In genomic region chr1:167713330-167714081, GRCh38 we compare ENCODE assay signal across 8 cellular contexts. TPM values are rescaled to one million over a fixed set of nuclear protein-coding genes. Genes with fewer than 3 reads are reported as not detected.
DNase-seq lines count a peak whose midpoint lies in the region; ATAC-seq, FAIRE-seq and TF ChIP-seq lines count a peak whose summit lies in the region.

No MANE protein-coding gene starts in this region.

- peak overlapping the region; percentile 71 for H3K27ac Mint-ChIP-seq in activated B cell treated with CpG ODN at 0.5 μM for 24 hours

- no peak for FAIRE-seq in H54 (lab: Jason Lieb, UNC)
- no peak for FAIRE-seq in urothelium cell line (lab: Jason Lieb, UNC)

- H3K9me3 Mint-ChIP-seq in activated B cell treated with CpG ODN at 0.5 μM for 24 hours: no peaks in the 10 kb centered on the region

- TF ChIP-seq POLR2A in H54 (IDR thresholded peaks at IDR 0.05; ENCODE audit: low read depth, low read length): no peak

- peaks cover 12% of the 10 kb centered on the region for H3K36me3 Mint-ChIP-seq in activated B cell treated with CpG ODN at 0.5 μM for 24 hours (ENCODE audit: low read depth)

- peak overlapping the region; percentile 66 to 88 for H3K27ac ChIP-seq in esophagus (ENCODE audit: low read depth in 2 of 2, low read length in 1 of 2)
- H3K27ac ChIP-seq in neutrophil: peak overlapping the region; percentile 28

- H3K4me3 Mint-ChIP-seq in activated B cell treated with CpG ODN at 0.5 μM for 24 hours: peak overlapping the region; percentile 85

- H3K4me3 ChIP-seq in esophagus (ENCODE audit: low read depth in 1 of 2, low read length in 2 of 2) (peak overlapping the region; percentile 56 to 80), neutrophil (ENCODE audit: low read depth in 1 of 2, low read length in 1 of 2) (peak overlapping the region; percentile 75 to 78)

- intact Hi-C loops in activated B cell treated with CpG ODN at 0.5 μM for 24 hours (cut with micrococcal nuclease): loop anchor here (1.0 to 10.0 kb wide), 6 partner anchors 9 to 1981 kb away; partner anchors contain the start of genes POU2F1 and TIPRL

- H3K27me3 ChIP-seq in esophagus (ENCODE audit: control insufficient read depth in 1 of 2, insufficient read depth in 2 of 2, low read length in 2 of 2) (no peaks in the 10 kb centered on the region), neutrophil (peaks cover 16% of the 10 kb centered on the region)

- H3K36me3 ChIP-seq in esophagus (ENCODE audit: control insufficient read depth in 2 of 2, insufficient read depth in 2 of 2, low read length in 1 of 2) (no peaks in the 10 kb centered on the region), neutrophil (peaks cover 1% of the 10 kb centered on the region)

- H3K9me3 ChIP-seq in esophagus (ENCODE audit: control insufficient read depth in 2 of 2, insufficient read depth in 1 of 2, low read depth in 1 of 2, low read length in 1 of 2) (no peaks in the 10 kb centered on the region), neutrophil (no peaks in the 10 kb centered on the region)

- 21 to 29% methylated on average over 25 to 31 of the region's 31 CpGs for WGBS in esophagus, 2 donors

- ATAC-seq in activated B cell treated with CpG ODN at 0.5 μM for 24 hours (ENCODE audit: low read depth): no peak

- CTCF ChIA-PET in activated B cell treated with CpG ODN at 0.5 μM for 24 hours (lab: Charles Lee): interaction anchor here (1.8 to 5.3 kb wide), 2 partner anchors 25 to 40 kb away, joined by 12 to 17 read pairs; no protein-coding TSS in a partner anchor

- H3K4me1 ChIP-seq in esophagus (ENCODE audit: control insufficient read depth in 2 of 2, insufficient read depth in 2 of 2, low read length in 1 of 2) (peaks cover 0 to 2% of the 10 kb centered on the region in 2 donors), neutrophil (ENCODE audit: control insufficient read depth in 1 of 2, insufficient read depth in 1 of 2, low read depth in 1 of 2, low read length in 1 of 2) (peaks cover 39 to 42% of the 10 kb centered on the region in 2 experiments)

- peaks cover 69% of the 10 kb centered on the region for H3K4me1 Mint-ChIP-seq in activated B cell treated with CpG ODN at 0.5 μM for 24 hours

- H3K27me3 Mint-ChIP-seq in activated B cell treated with CpG ODN at 0.5 μM for 24 hours: peaks cover 7% of the 10 kb centered on the region

- no peak for TF ChIP-seq CTCF in activated B cell treated with CpG ODN at 0.5 μM for 24 hours (IDR thresholded peaks at IDR 0.05)
- no peak for TF ChIP-seq CTCF in neutrophil (IDR thresholded peaks at IDR 0.05)

- POLR2A ChIA-PET in activated B cell treated with CpG ODN at 0.5 μM for 24 hours (lab: Charles Lee): interaction anchor here (0.6 to 2.2 kb wide), 9 partner anchors 8 to 493 kb away, joined by 3 to 12 read pairs (median 5); partner anchors contain the start of genes MPZL1 and POU2F1

- DNase-seq in stimulated activated CD4-positive, alpha-beta T cell treated with anti-CD3 and anti-CD28 coated beads, Interleukin-12 subunit alpha, Interleukin-12 subunit beta, amount 100 ng/mL, for 4 hours: peak; percentile 19
- DNase-seq in stimulated activated CD4-positive, alpha-beta T cell treated with anti-CD3 and anti-CD28 coated beads, Interleukin-1b, Interleukin-23, amount 100 ng/mL, for 48 hours: no peak
- no peak for DNase-seq in activated B cell treated with CpG ODN at 0.5 μM for 24 hours
- no peak for DNase-seq in NK-92 (lab: John Stamatoyannopoulos, UW; ENCODE audit: unreplicated experiment)
- DNase-seq in H54 (ENCODE audit: insufficient read length, low spot score): no peak
- DNase-seq in urothelium cell line (ENCODE audit: low spot score): no peak

RNA-seq across cellular contexts. Expression of gene MPZL1, which starts 8.3 kb away (rescaled TPM):
- 27.2 and 27.4 TPM in 2 replicates for total RNA-seq in activated B cell treated with CpG ODN at 0.5 μM for 24 hours
- 10 to 100 TPM; 16.2 to 22.5 TPM for polyA plus RNA-seq in esophagus
